In the genomic region with DNA sequence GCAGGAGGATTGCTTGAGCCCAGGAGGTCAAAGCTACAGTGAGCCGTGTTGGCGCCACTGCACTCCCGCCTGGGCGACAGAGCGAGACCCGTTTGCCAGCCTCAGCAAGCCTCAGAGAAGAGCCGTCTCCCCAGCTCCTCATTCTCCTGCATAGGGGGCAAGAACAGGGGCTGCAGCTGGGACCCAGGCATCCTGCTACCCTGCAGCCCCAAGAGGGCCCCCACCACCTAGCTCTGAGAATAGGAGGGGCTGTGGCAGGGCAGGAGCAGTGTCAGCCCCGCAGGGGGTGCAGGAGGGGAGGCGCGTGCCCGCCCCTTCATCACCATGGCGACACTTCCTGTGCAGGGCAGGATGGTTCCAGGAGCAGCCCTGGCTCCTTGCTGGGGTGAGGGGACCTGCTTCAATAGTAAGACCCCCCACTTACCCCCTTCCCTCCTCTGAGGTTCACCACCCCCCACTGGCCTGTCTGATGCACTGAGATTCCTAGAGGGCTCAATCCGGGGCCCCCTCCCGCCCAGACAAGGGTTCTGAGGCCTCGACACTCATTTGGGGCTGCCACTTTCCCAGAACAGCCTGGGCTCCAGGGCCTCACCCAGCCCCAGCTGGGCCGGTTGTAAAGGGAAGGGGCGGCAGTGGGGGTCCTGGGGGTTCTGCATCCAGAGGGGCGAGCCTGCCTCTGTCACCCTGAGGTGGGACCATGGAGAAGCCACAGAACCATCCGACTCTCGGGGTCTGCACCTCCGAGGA, we compare ENCODE assay signal across 12 cellular contexts. TPM values are rescaled to one million over a fixed set of nuclear protein-coding genes. Genes with fewer than 3 reads are reported as not detected.
DNase-seq lines count a peak whose midpoint lies in the region; ATAC-seq and TF ChIP-seq lines count a peak whose summit lies in the region.
"Had no signal": no experiment of that assay in that cellular context is flagged by ENCODE, and none has a peak within 500 bp of the region (broad histone marks: within the 10 kb centered on the region; RNA-seq: fewer than 3 reads in every experiment).

No MANE protein-coding gene starts in this region.

- intact Hi-C loops in transverse colon (cut with DNase I; ENCODE audit: low total_unique reads), result no loop called here

- no peak for TF ChIP-seq CTCF in WTC11 (IDR thresholded peaks at IDR 0.05)
- TF ChIP-seq CTCF in transverse colon (IDR thresholded peaks at IDR 0.05), result no peak

- H3K27me3 ChIP-seq in transverse colon, result no peaks in the 10 kb centered on the region
- H3K27me3 ChIP-seq: adrenal gland had no signal

- TF ChIP-seq EP300 in transverse colon (IDR thresholded peaks at IDR 0.05; ENCODE audit: low read depth), result no peak

- CTCF ChIA-PET in WTC11 (lab: Charles Lee), result interaction anchor here (0.8 to 9.6 kb wide), 21 partner anchors 10 to 191 kb away, joined by 3 to 316 read pairs (median 8); partner anchors contain the start of genes PAM16 and TFAP4

- H3K36me3 ChIP-seq in transverse colon, result peaks cover 0 to 5% (median 0%) of the 10 kb centered on the region in 4 donors
- H3K36me3 ChIP-seq: prostate gland had no signal

- ATAC-seq in activated T-cell treated with anti-CD3 and anti-CD28 coated beads, Interleukin-2, amount 50 U/mL, for 72 hours (replicated peaks in 1 of 2), result no peak
- ATAC-seq in WTC11, result peak; percentile 23

- H3K4me3 Mint-ChIP-seq in activated T-cell treated with anti-CD3 and anti-CD28 coated beads, Interleukin-2, amount 50 U/mL, for 24 hours, result no peak overlapping the region
- H3K4me3 Mint-ChIP-seq in activated T-cell treated with anti-CD3 and anti-CD28 coated beads, Interleukin-2, amount 50 U/mL, for 72 hours, result no peak overlapping the region
- H3K4me3 Mint-ChIP-seq in WTC11, result no peak overlapping the region

- TF ChIP-seq POLR2A in transverse colon (IDR thresholded peaks at IDR 0.05), result no peak

- in situ Hi-C loops in transverse colon (cut with MboI; ENCODE audit: low pct_ligation_motif_present in 1 of 4, low pct_unique_long_range_greater_than_20kb in 1 of 4, low sequenced_read_pairs in 3 of 4), result no loop called here

- no peaks in the 10 kb centered on the region for H3K9me3 Mint-ChIP-seq in activated T-cell treated with anti-CD3 and anti-CD28 coated beads, Interleukin-2, amount 50 U/mL, for 24 hours
- no peaks in the 10 kb centered on the region for H3K9me3 Mint-ChIP-seq in activated T-cell treated with anti-CD3 and anti-CD28 coated beads, Interleukin-2, amount 50 U/mL, for 72 hours
- no peaks in the 10 kb centered on the region for H3K9me3 Mint-ChIP-seq in WTC11

- H3K27ac ChIP-seq in transverse colon, result peak overlapping the region; percentile 30 to 67 (median 38)

- DNase-seq in activated T-cell treated with anti-CD3 and anti-CD28 coated beads, Interleukin-2, amount 50 U/mL, for 24 hours, result no peak
- DNase-seq in activated T-cell treated with anti-CD3 and anti-CD28 coated beads, Interleukin-2, amount 50 U/mL, for 72 hours, result no peak
- DNase-seq in WTC11 (ENCODE audit: low spot score) (peak; percentile 72), left kidney (ENCODE audit: low read depth, low spot score) (peak; percentile 68), transverse colon (no peak), NCI-H1048 (lab: John Stamatoyannopoulos, UW) (no peak), NCI-H748 treated with DMSO at 0.1 percent for 48 hours (lab: John Stamatoyannopoulos, UW) (no peak)
- DNase-seq in central memory CD4-positive, alpha-beta T cell, result no peak
- DNase-seq: activated CD8-positive, alpha-beta memory T cell treated with anti-CD3 and anti-CD28 coated beads for 24 hours; adrenal gland; erythroblast had no signal

- H3K4me3 ChIP-seq in transverse colon, result no peak overlapping the region
- H3K4me3 ChIP-seq: adrenal gland, prostate gland had no signal

- POLR2A ChIA-PET in WTC11 (lab: Charles Lee), result interaction anchor here (0.7 to 3.2 kb wide), 9 partner anchors 10 to 120 kb away, joined by 3 to 25 read pairs (median 5); no protein-coding TSS in a partner anchor

- H3K27ac Mint-ChIP-seq in activated T-cell treated with anti-CD3 and anti-CD28 coated beads, Interleukin-2, amount 50 U/mL, for 24 hours, result peak overlapping the region; percentile 47
- H3K27ac Mint-ChIP-seq in activated T-cell treated with anti-CD3 and anti-CD28 coated beads, Interleukin-2, amount 50 U/mL, for 72 hours, result no peak overlapping the region
- H3K27ac Mint-ChIP-seq in WTC11, result peak overlapping the region; percentile 92

- H3K4me1 ChIP-seq in transverse colon, result peaks cover 3 to 14% (median 7%) of the 10 kb centered on the region in 4 donors
- H3K4me1 ChIP-seq: prostate gland had no signal

- peaks cover 3% of the 10 kb centered on the region for H3K4me1 Mint-ChIP-seq in activated T-cell treated with anti-CD3 and anti-CD28 coated beads, Interleukin-2, amount 50 U/mL, for 24 hours (ENCODE audit: low read depth)
- no peaks in the 10 kb centered on the region for H3K4me1 Mint-ChIP-seq in activated T-cell treated with anti-CD3 and anti-CD28 coated beads, Interleukin-2, amount 50 U/mL, for 72 hours (ENCODE audit: low read depth)
- peaks cover 48% of the 10 kb centered on the region for H3K4me1 Mint-ChIP-seq in WTC11

- H3K36me3 Mint-ChIP-seq in activated T-cell treated with anti-CD3 and anti-CD28 coated beads, Interleukin-2, amount 50 U/mL, for 24 hours (ENCODE audit: low read depth), result peaks cover 81% of the 10 kb centered on the region
- peaks cover 2 to 6% of the 10 kb centered on the region in 2 donors for H3K36me3 Mint-ChIP-seq in activated T-cell treated with anti-CD3 and anti-CD28 coated beads, Interleukin-2, amount 50 U/mL, for 72 hours (ENCODE audit: insufficient read depth in 2 of 2)
- peaks cover 2% of the 10 kb centered on the region; the same call in 1 of the 2 replicates for H3K36me3 Mint-ChIP-seq in WTC11

- H3K27me3 Mint-ChIP-seq in activated T-cell treated with anti-CD3 and anti-CD28 coated beads, Interleukin-2, amount 50 U/mL, for 24 hours, result no peaks in the 10 kb centered on the region
- H3K27me3 Mint-ChIP-seq in activated T-cell treated with anti-CD3 and anti-CD28 coated beads, Interleukin-2, amount 50 U/mL, for 72 hours (ENCODE audit: low read depth), result no peaks in the 10 kb centered on the region
- no peaks in the 10 kb centered on the region for H3K27me3 Mint-ChIP-seq in WTC11 (ENCODE audit: low read depth)

- no peaks in the 10 kb centered on the region for H3K9me3 ChIP-seq in transverse colon
- H3K9me3 ChIP-seq: adrenal gland, prostate gland had no signal

- 90% methylated on average over 9 of the region's 21 CpGs; no CpG with 5 or more reads in 1 of the 2 donors for WGBS in transverse colon (ENCODE audit: low coverage in 1 of 2), 2 donors

TF ChIP-seq in WTC11, 78 proteins besides CTCF, POLR2A, EP300 and RAD21:
- TF ChIP-seq ZNF121 (CRISPR knock-in tag; IDR thresholded peaks at IDR 0.05), result peak; percentile 83
- TF ChIP-seq USF2 (CRISPR knock-in tag; IDR thresholded peaks at IDR 0.05), result 0 out of 2 replicates have a peak, but pooled peaks have one; percentile 14
- TF ChIP-seq TP53 (CRISPR knock-in tag; IDR thresholded peaks at IDR 0.05), result no peak
- no peak for TF ChIP-seq GTF2I (CRISPR knock-in tag; conservative IDR thresholded peaks at IDR 0.05)
- TF ChIP-seq ETV6 (CRISPR knock-in tag; IDR thresholded peaks at IDR 0.05), result peak; percentile 64; the same call in 1 of the 2 replicates

RNA-seq across cellular contexts. Expression of gene VASN, which starts 20.2 kb away (rescaled TPM):
- total RNA-seq in activated T-cell treated with anti-CD3 and anti-CD28 coated beads, Interleukin-2, amount 50 U/mL, for 72 hours, result not detected
- 8.0 to 9.1 TPM (median 8.3 TPM) in 3 replicates for total RNA-seq in WTC11 (2021)
- total RNA-seq in transverse colon, result 10 to 100 TPM in 2 of 4 donors, 1 to 10 TPM in 2; 3.4 to 18.7 (median 9.0) TPM

RNA-seq across cellular contexts. Expression of gene CORO7, which starts 24.6 kb away (rescaled TPM):
- total RNA-seq in activated T-cell treated with anti-CD3 and anti-CD28 coated beads, Interleukin-2, amount 50 U/mL, for 72 hours, result 100 to 1,000 TPM in 1 of 2 donors, 10 to 100 TPM in 1; 88.6 to 105 TPM
- 36.7 to 45.5 TPM (median 38.6 TPM) in 3 replicates for total RNA-seq in WTC11 (2021)
- 100 to 1,000 TPM in 1 of 4 donors, 10 to 100 TPM in 3; 46.8 to 330 (median 58.1) TPM for total RNA-seq in transverse colon

RNA-seq across cellular contexts. Expression of gene DNAJA3, which starts 33.9 kb away (rescaled TPM):
- 10 to 100 TPM; 83.6 to 98.7 TPM for total RNA-seq in activated T-cell treated with anti-CD3 and anti-CD28 coated beads, Interleukin-2, amount 50 U/mL, for 72 hours
- total RNA-seq in WTC11 (2021) (54.8 to 64.1 TPM (median 56.0 TPM) in 3 replicates), transverse colon (100 to 1,000 TPM in 1 of 4 donors, 10 to 100 TPM in 3; 49.0 to 126 (median 75.5) TPM)

RNA-seq across cellular contexts. Expression of gene PAM16, which starts 40.7 kb away (rescaled TPM):
- 10 to 100 TPM; 46.6 to 48.2 TPM for total RNA-seq in activated T-cell treated with anti-CD3 and anti-CD28 coated beads, Interleukin-2, amount 50 U/mL, for 72 hours
- total RNA-seq in WTC11 (2021) (87.2 to 93.7 TPM (median 88.9 TPM) in 3 replicates), transverse colon (10 to 100 TPM; 26.5 to 40.5 (median 29.2) TPM)

Comparison
In these comparisons a context has a peak if more than half of its experiments do, and no peak if none do; other contexts are left out.
1. DNase-seq: peak in WTC11 (single experiment) and left kidney (single experiment); none in activated T-cell treated with anti-CD3 and anti-CD28 coated beads, Interleukin-2, amount 50 U/mL, for 24 hours (single experiment), activated T-cell treated with anti-CD3 and anti-CD28 coated beads, Interleukin-2, amount 50 U/mL, for 72 hours (0 of 2), transverse colon (single experiment), central memory CD4-positive, alpha-beta T cell (single experiment), NCI-H1048 (single experiment) and NCI-H748 treated with DMSO at 0.1 percent for 48 hours (single experiment).